28 cellular contexts compared by ENCODE assay signal in the genomic region with DNA sequence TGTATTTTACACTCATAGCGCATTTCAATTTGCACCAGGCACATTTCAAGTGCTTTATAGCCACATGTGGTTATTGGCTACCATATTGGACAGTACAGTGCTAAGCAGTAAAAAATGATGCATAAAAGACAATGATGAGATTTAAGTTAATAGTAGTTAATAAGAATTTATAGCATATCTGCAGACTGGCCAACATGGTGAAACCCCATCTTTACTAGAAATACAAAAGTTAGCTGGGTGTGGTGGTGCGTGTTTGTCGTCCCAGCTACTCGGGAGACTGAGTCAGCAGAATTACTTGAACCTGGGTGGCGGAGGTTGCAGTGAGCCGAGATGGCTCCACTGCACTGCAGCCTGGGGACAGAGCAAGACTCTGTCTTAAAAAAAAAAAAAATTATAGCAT. TPM values are rescaled to one million over a fixed set of nuclear protein-coding genes. Genes with fewer than 3 reads are reported as not detected.
A peak's percentile ranks its signal among the peaks of the same experiment; 100 is the strongest.
DNase-seq lines count a peak whose midpoint lies in the region; ATAC-seq, FAIRE-seq and TF ChIP-seq lines count a peak whose summit lies in the region.
"Had no signal": no experiment of that assay in that cellular context is flagged by ENCODE, and none has a peak within 500 bp of the region (broad histone marks: within the 10 kb centered on the region; RNA-seq: fewer than 3 reads in every experiment).

No MANE protein-coding gene starts in this region.

- H3K4me1 ChIP-seq in HepG2 (ENCODE audit: insufficient read depth, low read length) (peaks cover 21% of the 10 kb centered on the region), right lobe of liver (peaks cover 0 to 4% (median 2%) of the 10 kb centered on the region in 4 donors), OCI-LY3 (ENCODE audit: low read length) (peaks cover 10% of the 10 kb centered on the region)
- H3K4me1 ChIP-seq: upper lobe of left lung had no signal

- FAIRE-seq in HepG2 (lab: Jason Lieb, UNC): no peak
- FAIRE-seq: kidney, TTC549 had no signal

- no peak overlapping the region for H3K4me3 ChIP-seq in HepG2 (replicated peaks in 1 of 3; ENCODE audit: insufficient read depth in 1 of 3, low read depth in 2 of 3, low read length in 3 of 3)
- no peak overlapping the region for H3K4me3 ChIP-seq in right lobe of liver
- peak overlapping the region; percentile 75; the same call in 1 of the 2 replicates for H3K4me3 ChIP-seq in OCI-LY3 (ENCODE audit: low read length)
- H3K4me3 ChIP-seq: MG63 had no signal

- ATAC-seq in HepG2: no peak
- no peak for ATAC-seq in right lobe of liver
- ATAC-seq in central memory CD8-positive, alpha-beta T cell (replicated peaks; ENCODE audit: extremely low read depth, poor library complexity, severe bottlenecking): no peak
- no peak for ATAC-seq in HG03175 (IDR thresholded peaks at IDR 0.05; ENCODE audit: unreplicated experiment)
- no peak for ATAC-seq in HG03354 (IDR thresholded peaks at IDR 0.05; ENCODE audit: poor library complexity, severe bottlenecking, unreplicated experiment)

- H3K27me3 ChIP-seq in HepG2 (ENCODE audit: control insufficient read depth in 1 of 2, insufficient read depth in 2 of 2, low read length in 2 of 2) (no peaks in the 10 kb centered on the region), right lobe of liver (no peaks in the 10 kb centered on the region), OCI-LY3 (ENCODE audit: low read depth, low read length) (no peaks in the 10 kb centered on the region)
- H3K27me3 ChIP-seq: upper lobe of left lung had no signal

- intact Hi-C loops in HepG2 (cut with micrococcal nuclease; ENCODE audit: unreplicated experiment): no loop called here
- intact Hi-C loops in right lobe of liver (cut with DNase I): no loop called here

- TF ChIP-seq EP300 in HepG2 (IDR thresholded peaks at IDR 0.05; ENCODE audit: low read depth in 2 of 2, low read length in 2 of 2) (no peak), HepG2 (CRISPR knock-in tag; IDR thresholded peaks at IDR 0.05; ENCODE audit: borderline replicate concordance) (no peak)

- H3K4me2 ChIP-seq in HepG2 (ENCODE audit: low read depth, low read length) (peak overlapping the region; percentile 65; the same call in 1 of the 2 replicates), OCI-LY3 (ENCODE audit: low read length) (peak overlapping the region; percentile 66; the same call in 1 of the 2 replicates)

- H3K27ac Mint-ChIP-seq in central memory CD8-positive, alpha-beta T cell (ENCODE audit: low read depth): no peak overlapping the region
- H3K27ac Mint-ChIP-seq: mesothelial cell of epicardium had no signal

- H3K79me2 ChIP-seq in HepG2 (ENCODE audit: insufficient read depth, low read length): no peaks in the 10 kb centered on the region
- no peaks in the 10 kb centered on the region for H3K79me2 ChIP-seq in OCI-LY3 (ENCODE audit: low read length)

- in situ Hi-C loops in HepG2 (cut with HindIII; ENCODE audit: extremely low pct_ligation_motif_present, low pct_unique_long_range_greater_than_20kb): no loop called here

- H3K27ac ChIP-seq in HepG2 (ENCODE audit: extremely low read length, insufficient read depth, low read length) (no peak overlapping the region), right lobe of liver (no peak overlapping the region), OCI-LY3 (ENCODE audit: low read length) (no peak overlapping the region)

- 96% methylated on average over 6 of the region's 6 CpGs for WGBS in HepG2 (ENCODE audit: low lambda C conversion rate)
- 94% methylated on average over 6 of the region's 6 CpGs for WGBS in right lobe of liver (ENCODE audit: insufficient coverage, low coverage, low lambda C conversion rate, missing lambda C conversion rate)

- peaks cover 20% of the 10 kb centered on the region for H3K27me3 Mint-ChIP-seq in central memory CD8-positive, alpha-beta T cell

- no peaks in the 10 kb centered on the region for H3K36me3 ChIP-seq in HepG2 (replicated peaks in 1 of 2; ENCODE audit: control insufficient read depth in 1 of 2, insufficient read depth in 2 of 2, low read length in 2 of 2)
- no peaks in the 10 kb centered on the region for H3K36me3 ChIP-seq in right lobe of liver
- H3K36me3 ChIP-seq in OCI-LY3 (replicated peaks; ENCODE audit: low read depth, low read length): no peaks in the 10 kb centered on the region
- H3K36me3 ChIP-seq: MG63, upper lobe of left lung had no signal

- peaks cover 7% of the 10 kb centered on the region for H3K4me1 Mint-ChIP-seq in central memory CD8-positive, alpha-beta T cell

- CTCF ChIA-PET in HepG2 (lab: Yijun Ruan, JAX; ENCODE audit: low intra/inter-chr PET ratio, low total read pairs): no interaction called here

- TF ChIP-seq CTCF in HepG2 (CRISPR knock-in tag; IDR thresholded peaks at IDR 0.05): no peak
- TF ChIP-seq CTCF in right lobe of liver (IDR thresholded peaks at IDR 0.05): no peak
- TF ChIP-seq CTCF in OCI-LY3 (IDR thresholded peaks at IDR 0.05; ENCODE audit: low read depth, low read length): no peak

- H3K4me3 Mint-ChIP-seq in central memory CD8-positive, alpha-beta T cell: peak overlapping the region; percentile 55
- H3K4me3 Mint-ChIP-seq: mesothelial cell of epicardium had no signal

- H3K36me3 Mint-ChIP-seq in central memory CD8-positive, alpha-beta T cell (ENCODE audit: insufficient read depth): no peaks in the 10 kb centered on the region
- H3K36me3 Mint-ChIP-seq: mesothelial cell of epicardium, naive B cell had no signal

- DNase-seq in HepG2 (ENCODE audit: low spot score) (no peak), right lobe of liver (no peak), NCI-H1417 treated with DMSO at 0.1 percent for 48 hours (lab: John Stamatoyannopoulos, UW) (no peak)
- no peak for DNase-seq in central memory CD8-positive, alpha-beta T cell (ENCODE audit: low spot score in 2 of 2)
- DNase-seq: activated CD8-positive, alpha-beta T cell treated with anti-CD3 and anti-CD28 coated beads, Interleukin-2, amount 10 ng/mL, durations not matched to agents 7 days and 5 days; activated naive CD4-positive, alpha-beta T cell treated with Interleukin-2 at 50 U/mL for 16 hours; amygdala; C1 segment of cervical spinal cord; effector CD8-positive, alpha-beta T cell; glutamatergic neuron; HCEC 1CT; kidney; MG63; naive B cell; NCI-H146; NCI-H446 treated with DMSO at 0.1 percent for 48 hours; retina; SHP77; stimulated activated CD4-positive, alpha-beta T cell treated with anti-CD3 and anti-CD28 coated beads, Interleukin-2, amount 100 ng/mL, for 24 hours; upper lobe of left lung had no signal

- no peak overlapping the region for H2AFZ ChIP-seq in HepG2 (ENCODE audit: low read length)
- peak overlapping the region; percentile 99; the same call in 1 of the 2 replicates for H2AFZ ChIP-seq in OCI-LY3 (ENCODE audit: low read depth, low read length)

- H3K9me3 Mint-ChIP-seq in central memory CD8-positive, alpha-beta T cell: no peaks in the 10 kb centered on the region
- H3K9me3 Mint-ChIP-seq: mesothelial cell of epicardium, naive B cell had no signal

- POLR2A ChIA-PET in HepG2 (lab: Yijun Ruan, JAX): no interaction called here

- H4K20me1 ChIP-seq in HepG2 (ENCODE audit: insufficient read depth, low read length): no peaks in the 10 kb centered on the region
- H4K20me1 ChIP-seq in OCI-LY3 (ENCODE audit: insufficient read depth, low read length): no peaks in the 10 kb centered on the region

- TF ChIP-seq POLR2A in HepG2 (IDR thresholded peaks at IDR 0.05; ENCODE audit: insufficient read depth in 1 of 2, low read depth in 2 of 2, low read length in 2 of 2) (no peak), right lobe of liver (IDR thresholded peaks at IDR 0.05) (no peak)

- H3K9me3 ChIP-seq in HepG2 (ENCODE audit: low read length): no peaks in the 10 kb centered on the region
- no peaks in the 10 kb centered on the region for H3K9me3 ChIP-seq in right lobe of liver
- H3K9me3 ChIP-seq in OCI-LY3 (ENCODE audit: insufficient read depth, low read length): no peaks in the 10 kb centered on the region
- H3K9me3 ChIP-seq: MG63, upper lobe of left lung had no signal

- no TSS peak for BruUV-seq in HepG2 (replicated peaks; lab: Mats Ljungman, UMichigan)

- no peak for TF ChIP-seq RAD21 in HepG2 (CRISPR knock-in tag; IDR thresholded peaks at IDR 0.05)

- H3K9ac ChIP-seq in HepG2 (ENCODE audit: insufficient read depth, low read depth, low read length) (no peak overlapping the region), OCI-LY3 (ENCODE audit: low read length) (no peak overlapping the region)

TF ChIP-seq in HepG2, 621 proteins besides CTCF, POLR2A, EP300 and RAD21 (continues in another document):
- no peak for TF ChIP-seq HDAC1 (CRISPR knock-in tag; IDR thresholded peaks at IDR 0.05)

RNA-seq across cellular contexts. Expression of a gene that starts 9.7 kb away (rescaled TPM):
- total RNA-seq in HepG2 (2016; rRNA removed; fragmentation: Illumina TruSeq; extraction: Trizol) (0.07 and 0.08 TPM in 2 replicates), right lobe of liver (under 1 TPM in 2 of 6 experiments, not detected in 4; 0.31 TPM)
- 0.18 and 0.30 TPM in 2 replicates for total RNA-seq in HepG2 (2016; cell fraction: cytosol; rRNA removed; fragmentation: Illumina TruSeq; extraction: Trizol; ENCODE audit: low read depth)
- total RNA-seq in HepG2 (2016; cell fraction: insoluble cytoplasmic fraction; rRNA removed; fragmentation: Illumina TruSeq; extraction: Trizol): not detected in 2 replicates
- total RNA-seq in HepG2 (2016; cell fraction: membrane; rRNA removed; fragmentation: Illumina TruSeq; extraction: Trizol): 0.07 and 0.09 TPM in 2 replicates
- not detected in 2 replicates for total RNA-seq in HepG2 (2016; cell fraction: nucleus; rRNA removed; fragmentation: Illumina TruSeq; extraction: Trizol)
- polyA plus RNA-seq in HepG2 (2011; rRNA removed): not detected in 2 replicates
- not detected in 2 replicates for polyA plus RNA-seq in HepG2 (2011; cell fraction: cytosol; rRNA removed)
- polyA plus RNA-seq in HepG2 (2011; cell fraction: nucleus; rRNA removed): not detected in 2 replicates
- polyA plus RNA-seq in HepG2 (2012): not detected in 2 replicates
- polyA plus RNA-seq in HepG2 (2016; cell fraction: cytosol; fragmentation: Illumina TruSeq; extraction: Trizol; ENCODE audit: low read depth): 0.11 and 0.16 TPM in 2 replicates
- not detected in 2 replicates for polyA plus RNA-seq in HepG2 (2016; cell fraction: insoluble cytoplasmic fraction; fragmentation: Illumina TruSeq; extraction: Trizol; ENCODE audit: low read depth)
- polyA plus RNA-seq in HepG2 (2016; cell fraction: membrane; fragmentation: Illumina TruSeq; extraction: Trizol; ENCODE audit: low read depth): 0.08 TPM in 1 of 2 replicates, not detected in the other
- polyA plus RNA-seq in HepG2 (2016; cell fraction: nucleus; fragmentation: Illumina TruSeq; extraction: Trizol; ENCODE audit: insufficient read depth, low read depth): not detected in 2 replicates
- polyA minus RNA-seq in HepG2 (2011; rRNA and poly(A)+ RNA removed; ENCODE audit: low replicate concordance): 0.22 TPM in 1 of 2 replicates, not detected in the other
- polyA minus RNA-seq in HepG2 (2011; cell fraction: cytosol; rRNA and poly(A)+ RNA removed): not detected in 2 replicates
- polyA minus RNA-seq in HepG2 (2011; cell fraction: nucleus; rRNA and poly(A)+ RNA removed): not detected in 2 replicates
- total RNA-seq: activated CD8-positive, alpha-beta T cell treated with anti-CD3 and anti-CD28 coated beads, Interleukin-2, amount 10 ng/mL, durations not matched to agents 7 days and 5 days; epithelial cell of proximal tubule; HT-29 had no signal
- polyA plus RNA-seq: liver had no signal
